In genomic region chr1:228240411-228241240, GRCh38 we compare ENCODE assay signal across 19 cellular contexts. TPM values are rescaled to one million over a fixed set of nuclear protein-coding genes. Genes with fewer than 3 reads are reported as not detected.
DNase-seq lines count a peak whose midpoint lies in the region; ATAC-seq, FAIRE-seq and TF ChIP-seq lines count a peak whose summit lies in the region.
"Had no signal": no experiment of that assay in that cellular context is flagged by ENCODE, and none has a peak within 500 bp of the region (broad histone marks: within the 10 kb centered on the region; RNA-seq: fewer than 3 reads in every experiment).

No MANE protein-coding gene starts in this region.

- H3K36me3 ChIP-seq in K562 (ENCODE audit: control insufficient read depth, insufficient read depth, low read length) (peaks cover 12% of the 10 kb centered on the region; the same call in 1 of the 3 replicates), gastrocnemius medialis (peaks cover 11 to 83% of the 10 kb centered on the region in 2 donors), OCI-LY7 (ENCODE audit: insufficient read depth, low read length) (peaks cover 87% of the 10 kb centered on the region)

- BruUV-seq in K562 (replicated peaks; lab: Mats Ljungman, UMichigan) (no TSS peak), OCI-LY7 (replicated peaks; lab: Mats Ljungman, UMichigan) (no TSS peak)

- H3K79me2 ChIP-seq in K562 (ENCODE audit: control insufficient read depth, insufficient read depth, low read length) (no peaks in the 10 kb centered on the region), OCI-LY7 (ENCODE audit: insufficient read depth, low read depth, low read length) (no peaks in the 10 kb centered on the region)

- H2AFZ ChIP-seq in K562 (ENCODE audit: low read depth, low read length) (no peak overlapping the region), OCI-LY7 (ENCODE audit: low read length) (no peak overlapping the region)
- H2AFZ ChIP-seq: GM23338 had no signal

- intact Hi-C loops in K562 (cut with micrococcal nuclease) (no loop called here), gastrocnemius medialis (cut with DNase I; ENCODE audit: low total_unique reads) (no loop called here), OCI-LY7 (cut with micrococcal nuclease; ENCODE audit: unreplicated experiment) (no loop called here)

- H3K4me3 ChIP-seq in K562 = no peak overlapping the region
- H3K4me3 ChIP-seq in gastrocnemius medialis = no peak overlapping the region
- no peak overlapping the region for H3K4me3 ChIP-seq in OCI-LY7 (ENCODE audit: low read depth, low read length, poor library complexity, severe bottlenecking)
- H3K4me3 ChIP-seq: BLaER1, GM23338 had no signal

- no peak overlapping the region for H3K27ac ChIP-seq in K562 (ENCODE audit: extremely low read depth, low read depth, low read length)
- H3K27ac ChIP-seq in gastrocnemius medialis = peak overlapping the region in 3 of 4 donors; percentile 49 to 76 (median 60)
- no peak overlapping the region for H3K27ac ChIP-seq in OCI-LY7 (ENCODE audit: low read depth, low read length, poor library complexity, severe bottlenecking)
- H3K27ac ChIP-seq: BLaER1 had no signal

- H4K20me1 ChIP-seq in K562 (replicated peaks; ENCODE audit: control insufficient read depth, insufficient read depth, low read length) (no peaks in the 10 kb centered on the region), OCI-LY7 (ENCODE audit: insufficient read depth, low read length) (no peaks in the 10 kb centered on the region)
- H4K20me1 ChIP-seq: BLaER1 had no signal

- no peak overlapping the region for H3K9ac ChIP-seq in K562 (ENCODE audit: insufficient read depth in 1 of 2, low read depth in 2 of 2, low read length in 2 of 2)
- H3K9ac ChIP-seq: BLaER1 had no signal

- H3K9me1 ChIP-seq in K562 (ENCODE audit: control insufficient read depth, insufficient read depth, low read length) = no peaks in the 10 kb centered on the region

- WGBS in K562 (ENCODE audit: insufficient coverage, low coverage, missing lambda C conversion rate) = 10% methylated on average over 13 of the region's 13 CpGs

- TF ChIP-seq POLR2A in K562 (conservative IDR thresholded peaks at IDR 0.05) = no peak
- TF ChIP-seq POLR2A in gastrocnemius medialis (IDR thresholded peaks at IDR 0.05) = no peak

- no peak for TF ChIP-seq CTCF in K562 (IDR thresholded peaks at IDR 0.05 in 2 of 3, conservative IDR thresholded peaks at IDR 0.05 in 1 of 3; ENCODE audit: insufficient read depth in 2 of 3, low read depth in 1 of 3, low read length in 3 of 3)
- TF ChIP-seq CTCF in gastrocnemius medialis (IDR thresholded peaks at IDR 0.05 in 4 of 5, conservative IDR thresholded peaks at IDR 0.05 in 1 of 5) = no peak
- no peak for TF ChIP-seq CTCF in OCI-LY7 (conservative IDR thresholded peaks at IDR 0.05; ENCODE audit: low read length)

- H3K9me2 ChIP-seq in OCI-LY7 (ENCODE audit: insufficient read depth, low read length) = no peaks in the 10 kb centered on the region

- TF ChIP-seq EP300 in K562 (IDR thresholded peaks at IDR 0.05; ENCODE audit: low read length) = no peak

- H3K4me1 ChIP-seq in K562 (replicated peaks in 1 of 2; ENCODE audit: control insufficient read depth in 2 of 2, insufficient read depth in 2 of 2, low read length in 2 of 2) (no peaks in the 10 kb centered on the region), gastrocnemius medialis (peaks cover 33 to 46% of the 10 kb centered on the region in 2 donors), OCI-LY7 (ENCODE audit: insufficient read depth, low read length, poor library complexity, severe bottlenecking) (no peaks in the 10 kb centered on the region)
- H3K4me1 ChIP-seq: BLaER1 had no signal

- no peaks in the 10 kb centered on the region for H3K27me3 ChIP-seq in K562 (ENCODE audit: control insufficient read depth in 2 of 2, insufficient read depth in 2 of 2, low read length in 2 of 2)
- no peaks in the 10 kb centered on the region for H3K27me3 ChIP-seq in gastrocnemius medialis
- H3K27me3 ChIP-seq: BLaER1 had no signal

- ATAC-seq in K562 (no peak), gastrocnemius medialis (no peak), HG02588 (IDR thresholded peaks at IDR 0.05; ENCODE audit: unreplicated experiment) (no peak), GM18873 (IDR thresholded peaks at IDR 0.05; ENCODE audit: low FRiP score, unreplicated experiment) (no peak)
- ATAC-seq: GM23338, HepG2 had no signal

- POLR2A ChIA-PET in K562 (lab: Yijun Ruan, JAX) = no interaction called here
- POLR2A ChIA-PET in OCI-LY7 (lab: Charles Lee) = interaction anchor here (0.5 to 0.7 kb wide), 2 partner anchors 10 to 106 kb away, joined by 4 to 5 read pairs; no protein-coding TSS in a partner anchor

- H3K9me3 ChIP-seq in K562 (replicated peaks; ENCODE audit: control insufficient read depth, insufficient read depth, low read depth, low read length) (peaks cover 19% of the 10 kb centered on the region), gastrocnemius medialis (no peaks in the 10 kb centered on the region), OCI-LY7 (ENCODE audit: low read length) (peaks cover 58% of the 10 kb centered on the region)

- no peak for FAIRE-seq in K562 (lab: Jason Lieb, UNC)
- FAIRE-seq: GM12891, H54, HepG2 had no signal

- TF ChIP-seq RAD21 in K562 (CRISPR knock-in tag; conservative IDR thresholded peaks at IDR 0.05 in 1 of 2, IDR thresholded peaks at IDR 0.05 in 1 of 2) = no peak

- CTCF ChIA-PET in K562 (lab: Yijun Ruan, JAX; ENCODE audit: low intra/inter-chr PET ratio) (no interaction called here), OCI-LY7 (lab: Charles Lee; ENCODE audit: unreplicated experiment) (no interaction called here)

- DNase-seq in D341Med (ENCODE audit: low spot score) = peak; percentile 15
- DNase-seq in K562 (ENCODE audit: extremely low read depth in 1 of 4, low spot score in 3 of 4) = no peak
- peak; percentile 54 for DNase-seq in myocyte (ENCODE audit: low read depth)
- no peak for DNase-seq in gastrocnemius medialis
- no peak for DNase-seq in GF-D8 (lab: John Stamatoyannopoulos, UW)
- DNase-seq in OCI-LY7 (ENCODE audit: low spot score) = no peak
- DNase-seq: 8988T; CD4-positive, alpha-beta memory T cell; DMS 273 treated with DMSO at 0.1 percent for 48 hours; DND-41; EL; HCEC 1CT had no signal

- H3K4me2 ChIP-seq in K562 (ENCODE audit: insufficient read depth, low read length) (no peak overlapping the region), OCI-LY7 (ENCODE audit: low read length) (no peak overlapping the region)
- H3K4me2 ChIP-seq: BLaER1, GM23338 had no signal

- in situ Hi-C loops in K562 (cut with MboI) = no loop called here
- in situ Hi-C loops in gastrocnemius medialis (cut with MboI; ENCODE audit: low sequenced_read_pairs in 4 of 4) = no loop called here

TF ChIP-seq in K562, 482 proteins besides CTCF, POLR2A, EP300 and RAD21:
- TF ChIP-seq NFIC (IDR thresholded peaks at IDR 0.05) (peak; percentile 62), KLF1 (tag; IDR thresholded peaks at IDR 0.05) (no peak)

RNA-seq across cellular contexts. Expression of gene OBSCN, which starts 32.8 kb away (rescaled TPM):
- 22.3 and 52.9 TPM in 2 replicates for total RNA-seq in K562 (2011; cell fraction: chromatin; rRNA removed; ENCODE audit: low replicate concordance)
- 25.5 and 27.1 TPM in 2 replicates for total RNA-seq in K562 (2011; cell fraction: nucleolus; rRNA removed)
- total RNA-seq in K562 (2011; cell fraction: nucleoplasm; rRNA removed) = 20.5 and 20.6 TPM in 2 replicates
- total RNA-seq in K562 (2014; rRNA removed) (11.8 and 12.0 TPM in 2 replicates), K562 (2014; rRNA removed; fragmentation: Illumina TruSeq; extraction: Trizol) (0.83 and 1.7 TPM in 2 replicates), K562 (2015; rRNA removed; fragmentation: Illumina TruSeq; extraction: Trizol) (4.1 and 5.0 TPM in 2 replicates), K562 (2021) (17.4 and 19.7 TPM in 2 replicates), myocyte (51.7 and 59.5 TPM in 2 replicates), gastrocnemius medialis (1,000 to 10,000 TPM in 2 of 4 donors, 100 to 1,000 TPM in 2; 798 to 1,571 (median 1,162) TPM), OCI-LY7 (2022) (43.7 and 45.2 TPM in 2 replicates)
- polyA plus RNA-seq in K562 (2011; rRNA removed) (3.4 and 5.6 TPM in 2 replicates), K562 (2014; fragmentation: Illumina TruSeq; extraction: Trizol) (3.6 and 6.9 TPM in 2 replicates), K562 (2014; fragmentation: Nextera tagmentation; extraction: Ambion mirVana) (under 1 TPM; 0.18 to 0.29 TPM), K562 (2014; rRNA removed) (11.1 and 12.5 TPM in 2 replicates)
- 3.0 and 8.2 TPM in 2 replicates for polyA plus RNA-seq in K562 (2011; cell fraction: cytosol; rRNA removed)
- polyA plus RNA-seq in K562 (2011; cell fraction: nucleus; rRNA removed) = 22.5 and 42.0 TPM in 2 replicates
- 15.8 and 26.7 TPM in 2 replicates for polyA plus RNA-seq in K562 (2012)
- 3.4 TPM in 2 replicates for polyA minus RNA-seq in K562 (2011; rRNA and poly(A)+ RNA removed)
- polyA minus RNA-seq in K562 (2011; cell fraction: cytosol; rRNA and poly(A)+ RNA removed) = 8.2 and 10.9 TPM in 2 replicates
- 7.0 and 7.1 TPM in 2 replicates for polyA minus RNA-seq in K562 (2011; cell fraction: nucleus; rRNA and poly(A)+ RNA removed)
- 33.8 TPM for polyA plus RNA-seq in myocyte (2012)
- 29.5 and 51.1 TPM in 2 replicates for total RNA-seq in OCI-LY7 (2014; rRNA removed; shearing (Covaris generic))

Comparison
In these comparisons a context has a peak if more than half of its experiments do, and no peak if none do; other contexts are left out.
1. DNase-seq: peak in D341Med (single experiment) and myocyte (single experiment); none in K562 (0 of 4), gastrocnemius medialis (0 of 2), GF-D8 (single experiment) and OCI-LY7 (single experiment).
2. H3K27ac ChIP-seq: peak in gastrocnemius medialis (3 of 4); none in K562 (single experiment) and OCI-LY7 (single experiment).
3. RNA of gene OBSCN, which starts 32.8 kb away (total RNA-seq): 798 to 1,571 TPM in gastrocnemius medialis; 51.7 to 59.5 TPM in myocyte, 29.5 to 51.1 TPM in OCI-LY7 and 0.83 to 52.9 TPM in K562; every median in the first group is over 10 times any median in the second.